In the genomic region with DNA sequence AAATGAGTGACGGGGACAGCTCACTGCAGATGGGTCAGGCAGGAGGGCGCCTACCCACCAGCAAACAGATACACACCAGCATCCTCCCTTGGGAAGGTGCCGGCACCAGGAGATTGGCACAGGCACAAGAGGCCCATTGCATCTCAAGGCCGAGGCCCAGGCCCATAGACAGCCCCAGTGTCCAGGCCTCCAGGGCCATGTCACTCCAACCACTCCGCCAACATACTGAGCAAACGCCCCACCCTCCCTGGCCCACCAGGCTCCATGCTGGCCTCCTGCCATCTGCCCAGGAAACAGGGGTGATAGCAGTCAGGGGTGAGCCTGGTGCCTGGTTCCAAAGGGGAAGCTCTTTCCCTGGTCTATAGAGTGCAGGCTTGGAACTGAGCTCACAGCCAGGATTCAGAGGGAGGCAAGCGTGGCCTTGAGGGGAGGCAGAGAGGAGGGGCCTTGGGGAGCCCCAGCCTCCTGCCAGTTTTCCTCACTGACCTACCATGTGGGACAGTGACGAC, we compare ENCODE assay signal across 10 cellular contexts. TPM values are rescaled to one million over a fixed set of nuclear protein-coding genes. Genes with fewer than 3 reads are reported as not detected.
A peak's percentile ranks its signal among the peaks of the same experiment; 100 is the strongest.
DNase-seq lines count a peak whose midpoint lies in the region; ATAC-seq and TF ChIP-seq lines count a peak whose summit lies in the region.
"Had no signal": no experiment of that assay in that cellular context is flagged by ENCODE, and none has a peak within 500 bp of the region (broad histone marks: within the 10 kb centered on the region; RNA-seq: fewer than 3 reads in every experiment).

No MANE protein-coding gene starts in this region.

- H3K36me3 Mint-ChIP-seq in T-helper 17 cell (ENCODE audit: low read depth): no peaks in the 10 kb centered on the region

- no peaks in the 10 kb centered on the region for H3K27me3 Mint-ChIP-seq in T-helper 17 cell

- H3K27ac Mint-ChIP-seq in T-helper 17 cell: peak overlapping the region; percentile 78

- H3K4me3 Mint-ChIP-seq in T-helper 17 cell: no peak overlapping the region

- no peak for TF ChIP-seq POLR2A in erythroblast (IDR thresholded peaks at IDR 0.05; ENCODE audit: low read length)

- H3K4me3 ChIP-seq in skin epidermis: no peak overlapping the region

- peaks cover 30% of the 10 kb centered on the region for H3K4me1 Mint-ChIP-seq in T-helper 17 cell

- no peak for ATAC-seq in T-helper 17 cell
- no peak for ATAC-seq in HG03196 (IDR thresholded peaks at IDR 0.05; ENCODE audit: unreplicated experiment)

- H3K9me3 ChIP-seq in T-helper 17 cell (ENCODE audit: control insufficient read depth, low read length, poor library complexity, severe bottlenecking): no peaks in the 10 kb centered on the region

- H3K27ac ChIP-seq in skin epidermis: peak overlapping the region in 11 of 21 experiments; percentile 6 to 77 (median 59)

- DNase-seq in DMS 273 (lab: John Stamatoyannopoulos, UW; ENCODE audit: unreplicated experiment): peak; percentile 15
- no peak for DNase-seq in DMS 273 treated with DMSO at 0.1 percent for 48 hours (lab: John Stamatoyannopoulos, UW)
- no peak for DNase-seq in T-helper 17 cell
- DNase-seq in erythroblast (lab: John Stamatoyannopoulos, UW): peak; percentile 79 to 81
- no peak for DNase-seq in NCI-H187 (lab: John Stamatoyannopoulos, UW)
- no peak for DNase-seq in activated T-cell treated with anti-CD3 and anti-CD28 coated beads, Interleukin-2, amount 50 U/mL, for 48 hours
- DNase-seq: activated CD4-positive, alpha-beta T cell treated with anti-CD3 and anti-CD28 coated beads for 48 hours; NCI-H1930 had no signal

RNA-seq across cellular contexts. Expression of gene PISD, which starts 34.7 kb away (rescaled TPM):
- total RNA-seq in T-helper 17 cell: 10 to 100 TPM; 37.6 to 38.3 TPM

Comparison
In these comparisons a context has a peak if more than half of its experiments do, and no peak if none do; other contexts are left out.
1. DNase-seq: peak in DMS 273 (single experiment) and erythroblast (2 of 2); none in DMS 273 treated with DMSO at 0.1 percent for 48 hours (single experiment), T-helper 17 cell (0 of 3), NCI-H187 (0 of 2) and activated T-cell treated with anti-CD3 and anti-CD28 coated beads, Interleukin-2, amount 50 U/mL, for 48 hours (0 of 2).